ENCODE assay signal across 19 cellular contexts in the genomic region with DNA sequence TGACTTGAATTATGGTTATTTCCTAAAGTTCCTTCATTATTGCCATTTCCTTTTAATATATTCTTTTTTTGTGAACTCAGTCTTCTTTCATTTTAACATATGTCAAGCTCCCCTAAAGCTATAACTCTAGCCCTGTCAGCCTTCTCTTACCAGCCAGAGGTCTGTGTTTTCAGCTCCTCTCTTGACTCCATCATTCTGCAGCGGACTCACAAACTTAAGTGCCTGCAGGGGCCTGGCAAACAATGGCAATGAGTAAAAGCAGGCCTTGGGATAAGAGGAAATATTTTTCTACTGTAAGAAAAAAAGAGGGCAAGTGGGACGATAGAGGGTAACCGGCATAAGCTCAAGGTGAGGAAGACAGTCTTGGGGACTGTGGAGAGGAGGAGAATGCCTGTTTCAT.
"Had no signal": no experiment of that assay in that cellular context is flagged by ENCODE, and none has a peak within 500 bp of the region (broad histone marks: within the 10 kb centered on the region; RNA-seq: fewer than 3 reads in every experiment).

No MANE protein-coding gene starts in this region.

- DNase-seq: cortex of kidney; dorsolateral prefrontal cortex; effector CD8-positive, alpha-beta T cell; gastrocnemius medialis; left lung; lower lobe of right lung; midbrain; spleen; stimulated activated CD4-positive, alpha-beta T cell treated with anti-CD3 and anti-CD28 coated beads, Interleukin-2, amount 100 ng/mL, for 24 hours; stimulated activated CD4-positive, alpha-beta T cell treated with anti-CD3 and anti-CD28 coated beads, Interleukin-4, amount 100 ng/mL, for 4 hours; stimulated activated naive CD4-positive, alpha-beta T cell; stomach; substantia nigra; transverse colon had no signal

- ATAC-seq: esophagus mucosa, gastrocnemius medialis, left lung, lower lobe of right lung, sciatic nerve had no signal

- FAIRE-seq: endometrium, keratinocyte had no signal

- H3K4me1 ChIP-seq: gastrocnemius medialis, left lung, lower lobe of right lung, stomach, transverse colon had no signal

- H3K4me3 ChIP-seq: dorsolateral prefrontal cortex, gastrocnemius medialis, left lung, lower lobe of right lung, spleen, stomach, thoracic aorta, transverse colon had no signal

- H3K27me3 ChIP-seq: dorsolateral prefrontal cortex, gastrocnemius medialis, left lung, spleen, stomach, transverse colon had no signal

- H3K36me3 ChIP-seq: gastrocnemius medialis, left lung, thoracic aorta, transverse colon had no signal

- H3K27ac ChIP-seq: dorsolateral prefrontal cortex, gastrocnemius medialis, left lung, lower lobe of right lung, stomach, thoracic aorta, transverse colon had no signal

- H3K9me3 ChIP-seq: gastrocnemius medialis, left lung, lower lobe of right lung, spleen, stomach, thoracic aorta, transverse colon had no signal
